8 cellular contexts compared by ENCODE assay signal in genomic region chr11:59822989-59823566, GRCh38. TPM values are rescaled to one million over a fixed set of nuclear protein-coding genes. Genes with fewer than 3 reads are reported as not detected.
DNase-seq lines count a peak whose midpoint lies in the region; ATAC-seq, FAIRE-seq and TF ChIP-seq lines count a peak whose summit lies in the region.

No MANE protein-coding gene starts in this region.

- peak overlapping the region in 1 of 2 experiments; percentile 11; a peak in 1 of 4 replicates for H3K9ac ChIP-seq in K562 (ENCODE audit: insufficient read depth in 1 of 2, low read depth in 2 of 2, low read length in 2 of 2)

- peak; percentile 91 for FAIRE-seq in K562 (lab: Jason Lieb, UNC)

- H3K36me3 Mint-ChIP-seq in activated CD4-positive, alpha-beta T cell treated with anti-CD3 and anti-CD28 coated beads for 36 hours (ENCODE audit: low read depth): no peaks in the 10 kb centered on the region

- H2AFZ ChIP-seq in K562 (ENCODE audit: low read depth, low read length): peak overlapping the region; percentile 85

- peak; percentile 96 to 98 for TF ChIP-seq RAD21 in K562 (CRISPR knock-in tag; conservative IDR thresholded peaks at IDR 0.05 in 1 of 2, IDR thresholded peaks at IDR 0.05 in 1 of 2)

- H3K9me1 ChIP-seq in K562 (ENCODE audit: control insufficient read depth, insufficient read depth, low read length): no peaks in the 10 kb centered on the region

- H3K36me3 ChIP-seq in K562 (ENCODE audit: control insufficient read depth, insufficient read depth, low read length) (no peaks in the 10 kb centered on the region), suprapubic skin (no peaks in the 10 kb centered on the region)

- TF ChIP-seq EP300 in K562 (IDR thresholded peaks at IDR 0.05; ENCODE audit: low read length) (no peak), suprapubic skin (IDR thresholded peaks at IDR 0.05) (no peak)

- no peak overlapping the region for H3K4me2 ChIP-seq in K562 (ENCODE audit: insufficient read depth, low read length)

- peak; percentile 78 to 87 (median 81) for TF ChIP-seq CTCF in K562 (IDR thresholded peaks at IDR 0.05 in 2 of 3, conservative IDR thresholded peaks at IDR 0.05 in 1 of 3; ENCODE audit: insufficient read depth in 2 of 3, low read depth in 1 of 3, low read length in 3 of 3)
- TF ChIP-seq CTCF in suprapubic skin (IDR thresholded peaks at IDR 0.05): peak; percentile 30 to 33

- BruUV-seq in K562 (replicated peaks; lab: Mats Ljungman, UMichigan): no TSS peak

- TF ChIP-seq POLR2A in K562 (conservative IDR thresholded peaks at IDR 0.05) (no peak), suprapubic skin (IDR thresholded peaks at IDR 0.05) (no peak)

- DNase-seq in activated CD4-positive, alpha-beta T cell treated with anti-CD3 and anti-CD28 coated beads for 36 hours: peak; percentile 44
- DNase-seq in activated CD4-positive, alpha-beta T cell treated with anti-CD3 and anti-CD28 coated beads, Interleukin-2, amount 50 U/mL, for 1 hour: no peak
- peak; percentile 85 for DNase-seq in NOMO-1 treated with DMSO at 0.1 percent for 48 hours (lab: John Stamatoyannopoulos, UW; ENCODE audit: unreplicated experiment)
- peak; percentile 42 to 86 (median 52) for DNase-seq in K562 (ENCODE audit: extremely low read depth in 1 of 4, low spot score in 3 of 4)
- peak; percentile 58 for DNase-seq in islet precursor cell
- no peak for DNase-seq in suprapubic skin (ENCODE audit: low spot score in 2 of 2)

- in situ Hi-C loops in K562 (cut with MboI): loop anchor here (5.0 to 10.0 kb wide), 3 partner anchors 94 to 432 kb away; no protein-coding TSS in a partner anchor

- H3K9me3 ChIP-seq in K562 (replicated peaks; ENCODE audit: control insufficient read depth, insufficient read depth, low read depth, low read length) (peaks cover 5% of the 10 kb centered on the region; the same call in 1 of the 2 replicates), suprapubic skin (no peaks in the 10 kb centered on the region)

- no peak overlapping the region for H3K27ac Mint-ChIP-seq in activated CD4-positive, alpha-beta T cell treated with anti-CD3 and anti-CD28 coated beads for 36 hours

- H4K20me1 ChIP-seq in K562 (replicated peaks; ENCODE audit: control insufficient read depth, insufficient read depth, low read length): no peaks in the 10 kb centered on the region

- no peaks in the 10 kb centered on the region for H3K9me3 Mint-ChIP-seq in activated CD4-positive, alpha-beta T cell treated with anti-CD3 and anti-CD28 coated beads for 36 hours (ENCODE audit: low read depth)

- CTCF ChIA-PET in activated CD4-positive, alpha-beta T cell treated with anti-CD3 and anti-CD28 coated beads for 36 hours (lab: Charles Lee): interaction anchor here (0.7 to 1.2 kb wide), 4 partner anchors 41 to 428 kb away, joined by 3 to 4 read pairs (median 4); no protein-coding TSS in a partner anchor
- CTCF ChIA-PET in K562 (lab: Yijun Ruan, JAX; ENCODE audit: low intra/inter-chr PET ratio): interaction anchor here (0.6 to 2.6 kb wide), 5 partner anchors 95 to 428 kb away, joined by 3 to 17 read pairs (median 14); no protein-coding TSS in a partner anchor

- peaks cover 11% of the 10 kb centered on the region for H3K4me1 Mint-ChIP-seq in activated CD4-positive, alpha-beta T cell treated with anti-CD3 and anti-CD28 coated beads for 36 hours

- peaks cover 0 to 2% of the 10 kb centered on the region in 2 experiments; a peak in 2 of 5 replicates for H3K4me1 ChIP-seq in K562 (replicated peaks in 1 of 2; ENCODE audit: control insufficient read depth in 2 of 2, insufficient read depth in 2 of 2, low read length in 2 of 2)
- no peaks in the 10 kb centered on the region for H3K4me1 ChIP-seq in suprapubic skin

- H3K4me3 ChIP-seq in K562: no peak overlapping the region
- no peak overlapping the region for H3K4me3 ChIP-seq in suprapubic skin

- no peaks in the 10 kb centered on the region for H3K79me2 ChIP-seq in K562 (ENCODE audit: control insufficient read depth, insufficient read depth, low read length)

- peak; percentile 71 for ATAC-seq in activated CD4-positive, alpha-beta T cell treated with anti-CD3 and anti-CD28 coated beads for 36 hours
- peak; percentile 84 for ATAC-seq in GM21390 (IDR thresholded peaks at IDR 0.05; ENCODE audit: unreplicated experiment)
- peak; percentile 76 for ATAC-seq in HG03571 (IDR thresholded peaks at IDR 0.05; ENCODE audit: unreplicated experiment)
- ATAC-seq in K562: peak; percentile 96

- POLR2A ChIA-PET in activated CD4-positive, alpha-beta T cell treated with anti-CD3 and anti-CD28 coated beads for 36 hours (lab: Charles Lee): no interaction called here
- POLR2A ChIA-PET in K562 (lab: Yijun Ruan, JAX): no interaction called here

- H3K4me3 Mint-ChIP-seq in activated CD4-positive, alpha-beta T cell treated with anti-CD3 and anti-CD28 coated beads for 36 hours: no peak overlapping the region

- H3K27me3 ChIP-seq in K562 (ENCODE audit: control insufficient read depth in 2 of 2, insufficient read depth in 2 of 2, low read length in 2 of 2) (no peaks in the 10 kb centered on the region), suprapubic skin (no peaks in the 10 kb centered on the region)

- H3K27ac ChIP-seq in K562 (ENCODE audit: extremely low read depth, low read depth, low read length): no peak overlapping the region; the same call in 2 of the 3 replicates
- no peak overlapping the region for H3K27ac ChIP-seq in suprapubic skin

- intact Hi-C loops in activated CD4-positive, alpha-beta T cell treated with anti-CD3 and anti-CD28 coated beads for 36 hours (cut with DNase I, micrococcal nuclease): loop anchor here (1.0 to 10.0 kb wide), 5 partner anchors 96 to 428 kb away; no protein-coding TSS in a partner anchor
- intact Hi-C loops in K562 (cut with micrococcal nuclease): loop anchor here (1.0 to 10.0 kb wide), 5 partner anchors 96 to 792 kb away; no protein-coding TSS in a partner anchor

- H3K27me3 Mint-ChIP-seq in activated CD4-positive, alpha-beta T cell treated with anti-CD3 and anti-CD28 coated beads for 36 hours: no peaks in the 10 kb centered on the region

- WGBS in K562 (ENCODE audit: insufficient coverage, low coverage, missing lambda C conversion rate): 1% methylated on average over 9 of the region's 9 CpGs
- WGBS in suprapubic skin: 19% methylated on average over 9 of the region's 9 CpGs

RNA-seq across cellular contexts. Expression of gene MRPL16, which starts 12.5 kb away (rescaled TPM):
- 10 to 100 TPM; 77.9 to 82.6 TPM for total RNA-seq in activated CD4-positive, alpha-beta T cell treated with anti-CD3 and anti-CD28 coated beads for 36 hours
- total RNA-seq in K562 (2011; cell fraction: chromatin; rRNA removed; ENCODE audit: low replicate concordance): 44.3 and 58.4 TPM in 2 replicates
- 43.0 and 45.4 TPM in 2 replicates for total RNA-seq in K562 (2011; cell fraction: nucleolus; rRNA removed)
- total RNA-seq in K562 (2011; cell fraction: nucleoplasm; rRNA removed): 63.6 and 81.8 TPM in 2 replicates
- 166 and 202 TPM in 2 replicates for total RNA-seq in K562 (2014; rRNA removed)
- total RNA-seq in K562 (2014; rRNA removed; fragmentation: Illumina TruSeq; extraction: Trizol): 157 and 158 TPM in 2 replicates
- total RNA-seq in K562 (2015; rRNA removed; fragmentation: Illumina TruSeq; extraction: Trizol): 139 and 146 TPM in 2 replicates
- 157 and 168 TPM in 2 replicates for total RNA-seq in K562 (2021)
- 106 and 172 TPM in 2 replicates for polyA plus RNA-seq in K562 (2011; rRNA removed)
- polyA plus RNA-seq in K562 (2011; cell fraction: cytosol; rRNA removed): 79.0 and 152 TPM in 2 replicates
- 60.6 and 127 TPM in 2 replicates for polyA plus RNA-seq in K562 (2011; cell fraction: nucleus; rRNA removed)
- 108 and 136 TPM in 2 replicates for polyA plus RNA-seq in K562 (2012)
- polyA plus RNA-seq in K562 (2014; fragmentation: Illumina TruSeq; extraction: Trizol): 209 and 212 TPM in 2 replicates
- 10 to 100 TPM; 63.3 to 99.3 TPM for polyA plus RNA-seq in K562 (2014; fragmentation: Nextera tagmentation; extraction: Ambion mirVana)
- 191 and 196 TPM in 2 replicates for polyA plus RNA-seq in K562 (2014; rRNA removed)
- 66.3 and 111 TPM in 2 replicates for polyA minus RNA-seq in K562 (2011; rRNA and poly(A)+ RNA removed)
- polyA minus RNA-seq in K562 (2011; cell fraction: cytosol; rRNA and poly(A)+ RNA removed): 36.9 and 52.2 TPM in 2 replicates
- polyA minus RNA-seq in K562 (2011; cell fraction: nucleus; rRNA and poly(A)+ RNA removed): 16.4 and 34.3 TPM in 2 replicates
- 10 to 100 TPM; 27.8 to 42.0 (median 32.4) TPM for total RNA-seq in suprapubic skin

RNA-seq across cellular contexts. Expression of gene CBLIF, which starts 22.2 kb away (rescaled TPM):
- total RNA-seq in activated CD4-positive, alpha-beta T cell treated with anti-CD3 and anti-CD28 coated beads for 36 hours: not detected
- total RNA-seq in K562 (2011; cell fraction: chromatin; rRNA removed; ENCODE audit: low replicate concordance): not detected in 2 replicates
- 0.33 TPM in 1 of 2 replicates, not detected in the other for total RNA-seq in K562 (2011; cell fraction: nucleolus; rRNA removed)
- not detected in 2 replicates for total RNA-seq in K562 (2011; cell fraction: nucleoplasm; rRNA removed)
- 0.23 and 0.37 TPM in 2 replicates for total RNA-seq in K562 (2014; rRNA removed)
- 0.45 and 0.58 TPM in 2 replicates for total RNA-seq in K562 (2014; rRNA removed; fragmentation: Illumina TruSeq; extraction: Trizol)
- total RNA-seq in K562 (2015; rRNA removed; fragmentation: Illumina TruSeq; extraction: Trizol): 0.40 and 0.53 TPM in 2 replicates
- 0.62 and 0.72 TPM in 2 replicates for total RNA-seq in K562 (2021)
- 0.07 and 0.11 TPM in 2 replicates for polyA plus RNA-seq in K562 (2011; rRNA removed)
- 0.24 TPM in 1 of 2 replicates, not detected in the other for polyA plus RNA-seq in K562 (2011; cell fraction: cytosol; rRNA removed)
- 0.40 TPM in 1 of 2 replicates, not detected in the other for polyA plus RNA-seq in K562 (2011; cell fraction: nucleus; rRNA removed)
- polyA plus RNA-seq in K562 (2012): 0.14 and 0.20 TPM in 2 replicates
- polyA plus RNA-seq in K562 (2014; fragmentation: Illumina TruSeq; extraction: Trizol): 0.58 and 0.76 TPM in 2 replicates
- polyA plus RNA-seq in K562 (2014; fragmentation: Nextera tagmentation; extraction: Ambion mirVana): under 1 TPM; 0.39 to 0.83 TPM
- polyA plus RNA-seq in K562 (2014; rRNA removed): 0.49 and 0.54 TPM in 2 replicates
- 0.35 TPM in 1 of 2 replicates, not detected in the other for polyA minus RNA-seq in K562 (2011; rRNA and poly(A)+ RNA removed)
- not detected in 2 replicates for polyA minus RNA-seq in K562 (2011; cell fraction: cytosol; rRNA and poly(A)+ RNA removed)
- polyA minus RNA-seq in K562 (2011; cell fraction: nucleus; rRNA and poly(A)+ RNA removed): not detected in 2 replicates
- total RNA-seq in suprapubic skin: not detected

RNA-seq across cellular contexts. Expression of gene TCN1, which starts 43.2 kb away (rescaled TPM):
- not detected for total RNA-seq in activated CD4-positive, alpha-beta T cell treated with anti-CD3 and anti-CD28 coated beads for 36 hours
- total RNA-seq in K562 (2011; cell fraction: chromatin; rRNA removed; ENCODE audit: low replicate concordance): 0.51 and 0.55 TPM in 2 replicates
- total RNA-seq in K562 (2011; cell fraction: nucleolus; rRNA removed): 0.66 and 0.67 TPM in 2 replicates
- total RNA-seq in K562 (2011; cell fraction: nucleoplasm; rRNA removed): 1.1 and 1.2 TPM in 2 replicates
- total RNA-seq in K562 (2014; rRNA removed) (3.8 TPM in 2 replicates), K562 (2014; rRNA removed; fragmentation: Illumina TruSeq; extraction: Trizol) (7.1 and 8.0 TPM in 2 replicates), K562 (2015; rRNA removed; fragmentation: Illumina TruSeq; extraction: Trizol) (17.9 and 18.8 TPM in 2 replicates), K562 (2021) (4.6 and 6.6 TPM in 2 replicates), suprapubic skin (1 to 10 TPM in 3 of 4 donors, under 1 TPM in 1; 0.76 to 5.3 (median 1.8) TPM)
- polyA plus RNA-seq in K562 (2011; rRNA removed) (0.63 and 1.4 TPM in 2 replicates), K562 (2014; fragmentation: Illumina TruSeq; extraction: Trizol) (9.5 and 10.4 TPM in 2 replicates), K562 (2014; fragmentation: Nextera tagmentation; extraction: Ambion mirVana) (10 to 100 TPM; 19.0 to 25.9 TPM), K562 (2014; rRNA removed) (4.8 and 5.1 TPM in 2 replicates)
- 0.57 and 1.6 TPM in 2 replicates for polyA plus RNA-seq in K562 (2011; cell fraction: cytosol; rRNA removed)
- polyA plus RNA-seq in K562 (2011; cell fraction: nucleus; rRNA removed): 0.46 and 0.94 TPM in 2 replicates
- 23.1 and 72.9 TPM in 2 replicates for polyA plus RNA-seq in K562 (2012)
- 0.74 and 1.6 TPM in 2 replicates for polyA minus RNA-seq in K562 (2011; rRNA and poly(A)+ RNA removed)
- polyA minus RNA-seq in K562 (2011; cell fraction: cytosol; rRNA and poly(A)+ RNA removed): 4.6 TPM in 1 of 2 replicates, not detected in the other
- polyA minus RNA-seq in K562 (2011; cell fraction: nucleus; rRNA and poly(A)+ RNA removed): 0.33 TPM in 1 of 2 replicates, not detected in the other

RNA-seq across cellular contexts. Expression of gene OOSP3, which starts 55.5 kb away (rescaled TPM):
- total RNA-seq in activated CD4-positive, alpha-beta T cell treated with anti-CD3 and anti-CD28 coated beads for 36 hours: not detected
- not detected in 2 replicates for total RNA-seq in K562 (2011; cell fraction: chromatin; rRNA removed; ENCODE audit: low replicate concordance)
- not detected in 2 replicates for total RNA-seq in K562 (2011; cell fraction: nucleolus; rRNA removed)
- total RNA-seq in K562 (2011; cell fraction: nucleoplasm; rRNA removed): not detected in 2 replicates
- total RNA-seq in K562 (2014; rRNA removed) (not detected in 2 replicates), K562 (2014; rRNA removed; fragmentation: Illumina TruSeq; extraction: Trizol) (not detected in 2 replicates), K562 (2015; rRNA removed; fragmentation: Illumina TruSeq; extraction: Trizol) (not detected in 2 replicates), K562 (2021) (not detected in 2 replicates), suprapubic skin (not detected)
- polyA plus RNA-seq in K562 (2011; rRNA removed) (0.09 and 0.15 TPM in 2 replicates), K562 (2014; fragmentation: Illumina TruSeq; extraction: Trizol) (0.21 TPM in 1 of 2 replicates, not detected in the other), K562 (2014; fragmentation: Nextera tagmentation; extraction: Ambion mirVana) (under 1 TPM in 1 of 2 experiments, not detected in 1; 0.32 TPM), K562 (2014; rRNA removed) (0.09 TPM in 1 of 2 replicates, not detected in the other)
- polyA plus RNA-seq in K562 (2011; cell fraction: cytosol; rRNA removed): 0.09 and 0.12 TPM in 2 replicates
- polyA plus RNA-seq in K562 (2011; cell fraction: nucleus; rRNA removed): not detected in 2 replicates
- polyA plus RNA-seq in K562 (2012): 0.28 TPM in 1 of 2 replicates, not detected in the other
- not detected in 2 replicates for polyA minus RNA-seq in K562 (2011; rRNA and poly(A)+ RNA removed)
- polyA minus RNA-seq in K562 (2011; cell fraction: cytosol; rRNA and poly(A)+ RNA removed): not detected in 2 replicates
- not detected in 2 replicates for polyA minus RNA-seq in K562 (2011; cell fraction: nucleus; rRNA and poly(A)+ RNA removed)

Comparison
In these comparisons a context has a peak if more than half of its experiments do, and no peak if none do; other contexts are left out.
1. DNase-seq: peak in activated CD4-positive, alpha-beta T cell treated with anti-CD3 and anti-CD28 coated beads for 36 hours (single experiment), NOMO-1 treated with DMSO at 0.1 percent for 48 hours (single experiment), K562 (4 of 4) and islet precursor cell (single experiment); none in activated CD4-positive, alpha-beta T cell treated with anti-CD3 and anti-CD28 coated beads, Interleukin-2, amount 50 U/mL, for 1 hour (single experiment) and suprapubic skin (0 of 2).
2. Peak in every context shown above with its lines, with median percentiles within 50 percentile points of each other: ATAC-seq.